In the genomic region with DNA sequence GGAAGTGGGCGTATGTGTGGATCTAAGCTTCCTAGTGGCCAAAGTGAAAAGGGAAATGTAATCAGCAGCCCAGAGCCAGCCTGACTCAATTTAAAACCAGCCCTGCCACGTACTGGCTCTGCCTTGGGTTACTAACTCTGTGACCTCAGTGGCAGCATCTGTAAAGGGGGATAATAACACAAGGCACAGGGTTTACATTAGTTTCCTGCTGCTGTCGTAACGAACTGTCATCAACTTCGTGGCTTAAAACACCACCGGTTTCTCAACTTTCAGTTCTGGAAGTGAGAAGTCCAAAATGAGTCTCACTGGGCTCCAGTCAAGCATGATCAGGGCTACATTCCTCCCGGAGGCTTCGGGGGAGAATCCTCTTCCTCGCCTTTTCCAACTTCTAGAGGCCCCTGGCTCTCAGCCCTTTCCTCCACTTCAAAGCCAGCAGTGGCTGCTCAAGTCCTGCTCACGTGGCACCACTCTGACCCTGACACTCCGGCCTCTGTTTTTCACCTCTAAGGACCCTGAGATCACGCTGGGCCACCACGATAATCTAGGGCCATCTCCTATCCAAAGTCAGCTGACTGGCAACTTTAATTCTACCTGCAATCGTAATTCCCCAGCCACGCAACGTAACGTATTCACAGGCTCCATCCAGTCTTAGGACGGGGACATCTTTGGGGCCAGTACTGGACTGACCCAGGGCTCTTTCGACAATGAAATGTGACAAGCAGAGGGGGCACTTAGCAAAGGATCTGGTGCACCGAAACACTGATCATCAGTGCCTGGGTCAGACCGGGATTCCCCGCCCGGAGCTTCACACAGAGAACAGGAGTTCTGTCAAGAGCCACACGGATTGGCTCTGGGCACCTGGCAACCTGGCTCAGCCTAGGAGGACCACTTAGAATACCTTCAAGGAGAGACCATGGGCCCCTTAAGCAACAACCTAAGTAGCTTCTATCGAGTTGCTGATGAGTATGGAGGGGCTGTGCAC, we compare ENCODE assay signal across 10 cellular contexts. TPM values are rescaled to one million over a fixed set of nuclear protein-coding genes. Genes with fewer than 3 reads are reported as not detected.
DNase-seq lines count a peak whose midpoint lies in the region; ATAC-seq and TF ChIP-seq lines count a peak whose summit lies in the region.
"Had no signal": no experiment of that assay in that cellular context is flagged by ENCODE, and none has a peak within 500 bp of the region (broad histone marks: within the 10 kb centered on the region; RNA-seq: fewer than 3 reads in every experiment).

No MANE protein-coding gene starts in this region.

- peaks cover 43% of the 10 kb centered on the region for H3K36me3 Mint-ChIP-seq in T-helper 1 cell treated with Interleukin-12 subunit alpha and Interleukin-12 subunit beta and Interleukin-4 antibody, amounts not matched to agents 30 μg/mL and 1 μg/mL, for 36 hours (ENCODE audit: low read depth)
- H3K36me3 Mint-ChIP-seq in stimulated activated naive B cell treated with anti-CD40 and anti-IgM and Interleukin-4, amounts not matched to agents 10 μg/mL and 1 μg/mL and 100 μg/mL, for 72 hours, result peaks cover 60 to 72% of the 10 kb centered on the region in 2 donors

- peak overlapping the region; percentile 83 to 100 (median 99) for H3K27ac ChIP-seq in dorsolateral prefrontal cortex
- H3K27ac ChIP-seq: thoracic aorta had no signal

- peak; percentile 17 to 35 for ATAC-seq in stimulated activated naive B cell treated with anti-CD40 and anti-IgM and Interleukin-4, amounts not matched to agents 10 μg/mL and 1 μg/mL and 100 μg/mL, for 72 hours (replicated peaks)

- intact Hi-C loops in dorsolateral prefrontal cortex (cut with DNase I), result loop anchor here (2.0 to 5.0 kb wide), 4 partner anchors 55 to 137 kb away; a partner anchor contains a TSS

- no peaks in the 10 kb centered on the region for H3K9me3 Mint-ChIP-seq in T-helper 1 cell treated with Interleukin-12 subunit alpha and Interleukin-12 subunit beta and Interleukin-4 antibody, amounts not matched to agents 30 μg/mL and 1 μg/mL, for 36 hours
- H3K9me3 Mint-ChIP-seq in stimulated activated naive B cell treated with anti-CD40 and anti-IgM and Interleukin-4, amounts not matched to agents 10 μg/mL and 1 μg/mL and 100 μg/mL, for 72 hours, result no peaks in the 10 kb centered on the region

- peak overlapping the region in 25 of 59 donors; percentile 4 to 50 (median 27) for H3K4me3 ChIP-seq in dorsolateral prefrontal cortex
- H3K4me3 ChIP-seq: thoracic aorta had no signal

- H3K4me3 Mint-ChIP-seq in T-helper 1 cell treated with Interleukin-12 subunit alpha and Interleukin-12 subunit beta and Interleukin-4 antibody, amounts not matched to agents 30 μg/mL and 1 μg/mL, for 36 hours, result peak overlapping the region; percentile 25
- H3K4me3 Mint-ChIP-seq in stimulated activated naive B cell treated with anti-CD40 and anti-IgM and Interleukin-4, amounts not matched to agents 10 μg/mL and 1 μg/mL and 100 μg/mL, for 72 hours, result peak overlapping the region; percentile 5 to 48

- H3K27me3 Mint-ChIP-seq in T-helper 1 cell treated with Interleukin-12 subunit alpha and Interleukin-12 subunit beta and Interleukin-4 antibody, amounts not matched to agents 30 μg/mL and 1 μg/mL, for 36 hours (ENCODE audit: low read depth), result no peaks in the 10 kb centered on the region
- no peaks in the 10 kb centered on the region for H3K27me3 Mint-ChIP-seq in stimulated activated naive B cell treated with anti-CD40 and anti-IgM and Interleukin-4, amounts not matched to agents 10 μg/mL and 1 μg/mL and 100 μg/mL, for 72 hours

- TF ChIP-seq CTCF in dorsolateral prefrontal cortex (IDR thresholded peaks at IDR 0.05 in 54 of 56, conservative IDR thresholded peaks at IDR 0.05 in 2 of 56; ENCODE audit: low read depth in 1 of 56, partially characterized antibody in 56 of 56), result no peak

- peak; percentile 50 for DNase-seq in SKM-1 treated with dmso at 0.1 percent for 144 hours (lab: John Stamatoyannopoulos, UW; ENCODE audit: unreplicated experiment)
- no peak for DNase-seq in SKM-1 (lab: John Stamatoyannopoulos, UW; ENCODE audit: unreplicated experiment)
- DNase-seq in dorsolateral prefrontal cortex, result peak in 1 of 10 donors; percentile 44
- peak; percentile 19 for DNase-seq in stimulated activated naive B cell treated with anti-CD40 and anti-IgM and Interleukin-4, amounts not matched to agents 10 μg/mL and 1 μg/mL and 100 μg/mL, for 72 hours
- DNase-seq in cortex of kidney (lab: John Stamatoyannopoulos, UW), result no peak
- no peak for DNase-seq in NCI-H774 (lab: John Stamatoyannopoulos, UW)
- no peak for DNase-seq in iPS-NIHi7 (ENCODE audit: extremely low spot score)
- DNase-seq: NCI-H524 treated with DMSO at 0.1 percent for 48 hours had no signal

- H3K27ac Mint-ChIP-seq in T-helper 1 cell treated with Interleukin-12 subunit alpha and Interleukin-12 subunit beta and Interleukin-4 antibody, amounts not matched to agents 30 μg/mL and 1 μg/mL, for 36 hours, result peak overlapping the region; percentile 55
- peak overlapping the region; percentile 97 for H3K27ac Mint-ChIP-seq in stimulated activated naive B cell treated with anti-CD40 and anti-IgM and Interleukin-4, amounts not matched to agents 10 μg/mL and 1 μg/mL and 100 μg/mL, for 72 hours

- H3K4me1 Mint-ChIP-seq in T-helper 1 cell treated with Interleukin-12 subunit alpha and Interleukin-12 subunit beta and Interleukin-4 antibody, amounts not matched to agents 30 μg/mL and 1 μg/mL, for 36 hours (ENCODE audit: low read depth), result peaks cover 31% of the 10 kb centered on the region
- H3K4me1 Mint-ChIP-seq in stimulated activated naive B cell treated with anti-CD40 and anti-IgM and Interleukin-4, amounts not matched to agents 10 μg/mL and 1 μg/mL and 100 μg/mL, for 72 hours, result peaks cover 37 to 63% of the 10 kb centered on the region in 2 donors

- H3K27me3 ChIP-seq in dorsolateral prefrontal cortex, result no peaks in the 10 kb centered on the region

RNA-seq across cellular contexts. Expression of a gene that starts 14.5 kb away (rescaled TPM):
- 100 to 1,000 TPM in 45 of 120 experiments, 10 to 100 TPM in 75; 17.3 to 352 (median 81.1) TPM for total RNA-seq in dorsolateral prefrontal cortex

RNA-seq across cellular contexts. Expression of a gene that starts 16.5 kb away (rescaled TPM):
- total RNA-seq in dorsolateral prefrontal cortex, result 10 to 100 TPM in 18 of 120 experiments, 1 to 10 TPM in 101, under 1 TPM in 1; 0.90 to 20.9 (median 6.7) TPM

RNA-seq across cellular contexts. Expression of a gene that starts 32.1 kb away (rescaled TPM):
- total RNA-seq in dorsolateral prefrontal cortex, result 1 to 10 TPM in 2 of 120 experiments, under 1 TPM in 9, not detected in 109; 0.18 to 1.9 (median 0.31) TPM
- total RNA-seq: thoracic aorta had no signal

RNA-seq across cellular contexts. Expression of a gene that starts 54.3 kb away (rescaled TPM):
- total RNA-seq in dorsolateral prefrontal cortex, result 100 to 1,000 TPM in 3 of 120 experiments, 10 to 100 TPM in 117; 19.6 to 122 (median 45.6) TPM

Comparison
In these comparisons a context has a peak if more than half of its experiments do, and no peak if none do; other contexts are left out.
1. DNase-seq: peak in SKM-1 treated with dmso at 0.1 percent for 144 hours (single experiment) and stimulated activated naive B cell treated with anti-CD40 and anti-IgM and Interleukin-4, amounts not matched to agents 10 μg/mL and 1 μg/mL and 100 μg/mL, for 72 hours (single experiment); none in SKM-1 (single experiment), cortex of kidney (single experiment), NCI-H774 (single experiment) and iPS-NIHi7 (single experiment).